ENCODE assay signal across 5 cellular contexts in the genomic region with DNA sequence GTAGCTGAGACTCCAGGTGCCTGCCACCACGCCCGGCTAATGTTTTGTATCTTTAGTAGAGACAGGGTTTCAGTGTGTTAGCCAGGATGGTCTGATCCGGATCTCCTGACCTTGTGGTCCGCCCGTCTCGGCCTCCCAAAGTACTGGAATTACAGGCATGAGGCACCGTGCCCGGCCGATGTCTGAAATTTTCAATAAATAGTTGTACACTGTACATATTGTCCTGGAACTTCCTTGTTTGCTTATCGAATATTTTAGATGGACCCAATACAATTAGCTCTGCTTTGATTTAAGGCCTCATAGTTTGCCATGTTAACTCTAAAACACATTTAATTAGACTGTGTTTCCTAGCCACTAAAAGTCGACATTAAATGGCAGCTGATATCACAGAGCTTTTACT. TPM values are rescaled to one million over a fixed set of nuclear protein-coding genes. Genes with fewer than 3 reads are reported as not detected.
"Had no signal": no experiment of that assay in that cellular context is flagged by ENCODE, and none has a peak within 500 bp of the region (broad histone marks: within the 10 kb centered on the region; RNA-seq: fewer than 3 reads in every experiment).

No MANE protein-coding gene starts in this region.

RNA-seq across cellular contexts. Expression of a gene that starts 57.3 kb away (rescaled TPM):
- total RNA-seq: HepG2, HT-29, HT1080, IMR-90 had no signal
- polyA plus RNA-seq: HepG2, IgD-negative memory B cell, IMR-90 had no signal
